27 cellular contexts compared by ENCODE assay signal in genomic region chr19:11024259-11024658, GRCh38.
A peak's percentile ranks its signal among the peaks of the same experiment; 100 is the strongest.
DNase-seq lines count a peak whose midpoint lies in the region; TF ChIP-seq lines count a peak whose summit lies in the region.
"Had no signal": no experiment of that assay in that cellular context is flagged by ENCODE, and none has a peak within 500 bp of the region (broad histone marks: within the 10 kb centered on the region; RNA-seq: fewer than 3 reads in every experiment).

No MANE protein-coding gene starts in this region.

- DNase-seq in endodermal cell = no peak
- DNase-seq in osteoblast (ENCODE audit: insufficient read length, low spot score, missing footprints) = peak; percentile 89
- no peak for DNase-seq in germinal center (ENCODE audit: low spot score)
- no peak for DNase-seq in activated CD4-positive, alpha-beta T cell treated with anti-CD3 and anti-CD28 coated beads, Interleukin-2, amount 50 U/mL, for 48 hours
- DNase-seq in NCI-H446 (lab: John Stamatoyannopoulos, UW) = no peak
- DNase-seq: activated CD4-positive, alpha-beta T cell treated with anti-CD3 and anti-CD28 coated beads, Interleukin-2, amount 50 U/mL, for 4 hours; activated naive CD4-positive, alpha-beta T cell treated with Interleukin-2 at 50 U/mL for 16 hours; Calu3; DMS79 treated with DMSO at 0.1 percent for 48 hours; immature natural killer cell; left cardiac atrium; mesenchymal stem cell; NCI-H1048; NCI-H1694; RPMI8226; sigmoid colon; stimulated activated CD4-positive, alpha-beta T cell treated with anti-CD3 and anti-CD28 coated beads, Interleukin-4, amount 100 ng/mL, for 24 hours had no signal

- H3K4me1 Mint-ChIP-seq in endodermal cell = no peaks in the 10 kb centered on the region
- H3K4me1 Mint-ChIP-seq: CD14-positive monocyte, IgD-negative memory B cell, immature natural killer cell had no signal

- peaks cover under 1% of the 10 kb centered on the region for H3K79me2 ChIP-seq in osteoblast (ENCODE audit: insufficient read depth, low read length)

- WGBS in endodermal cell (ENCODE audit: insufficient coverage in 1 of 2, insufficient read length in 1 of 2), 2 experiments = 93 to 96% methylated on average over 4 to 13 of the region's 13 CpGs

- H3K9me3 ChIP-seq in BLaER1 (no peaks in the 10 kb centered on the region), KOPT-K1 (ENCODE audit: insufficient read depth, low read length, poor library complexity, severe bottlenecking) (no peaks in the 10 kb centered on the region), endodermal cell (ENCODE audit: control insufficient read depth, low read length) (no peaks in the 10 kb centered on the region), osteoblast (ENCODE audit: low read depth, low read length) (no peaks in the 10 kb centered on the region)
- H3K9me3 ChIP-seq: neutrophil, sigmoid colon, tibial artery had no signal

- H3K27ac ChIP-seq in BLaER1 (peak overlapping the region; percentile 79), KOPT-K1 (ENCODE audit: low read depth, low read length, poor library complexity, severe bottlenecking) (peak overlapping the region; percentile 44), endodermal cell (ENCODE audit: low read depth, low read length) (no peak overlapping the region), osteoblast (ENCODE audit: low read depth, low read length) (no peak overlapping the region)
- H3K27ac ChIP-seq: neutrophil, sigmoid colon, SK-N-MC, tibial artery had no signal

- H3K4me3 ChIP-seq in BLaER1 (no peak overlapping the region), endodermal cell (ENCODE audit: low read length) (no peak overlapping the region), osteoblast (ENCODE audit: insufficient read depth, low read length) (no peak overlapping the region)
- H3K4me3 ChIP-seq: sigmoid colon, SK-N-MC, tibial artery had no signal

- peaks cover 94% of the 10 kb centered on the region for H4K20me1 ChIP-seq in BLaER1
- H4K20me1 ChIP-seq in osteoblast (ENCODE audit: insufficient read depth, low read length) = peaks cover 6% of the 10 kb centered on the region

- H3K9ac ChIP-seq in BLaER1 (no peak overlapping the region), endodermal cell (ENCODE audit: extremely low read depth, low read length, poor library complexity, severe bottlenecking) (no peak overlapping the region)

- no peaks in the 10 kb centered on the region for H3K27me3 ChIP-seq in BLaER1
- H3K27me3 ChIP-seq in endodermal cell (ENCODE audit: control insufficient read depth, insufficient read depth, low read length, poor library complexity, severe bottlenecking) = no peaks in the 10 kb centered on the region
- no peaks in the 10 kb centered on the region for H3K27me3 ChIP-seq in osteoblast (ENCODE audit: insufficient read depth, low read length)
- H3K27me3 ChIP-seq: neutrophil, sigmoid colon, tibial artery had no signal

- H3K4me2 ChIP-seq in BLaER1 = no peak overlapping the region
- no peak overlapping the region for H3K4me2 ChIP-seq in osteoblast (ENCODE audit: insufficient read depth, low read length)

- peaks cover 76% of the 10 kb centered on the region for H3K36me3 Mint-ChIP-seq in endodermal cell (ENCODE audit: low read depth)

- H3K9me3 Mint-ChIP-seq in endodermal cell = no peaks in the 10 kb centered on the region
- H3K9me3 Mint-ChIP-seq: activated T-helper 1 cell treated with anti-CD3 and anti-CD28 coated beads, Interleukin-12 subunit alpha, Interleukin-12 subunit beta, Interleukin-2, Interleukin-4 antibody, amounts not matched to agents 30 ng/mL and 10 ng/mL and 1 ng/mL, durations not matched to agents 14 hours and 24 hours and 36 hours; CD14-positive monocyte; IgD-negative memory B cell; immature natural killer cell; T-helper 1 cell treated with Interleukin-12 subunit alpha and Interleukin-12 subunit beta and Interleukin-4 antibody, amounts not matched to agents 30 μg/mL and 1 μg/mL, for 36 hours had no signal

- TF ChIP-seq CTCF in endodermal cell (conservative IDR thresholded peaks at IDR 0.05) (no peak), osteoblast (IDR thresholded peaks at IDR 0.05; ENCODE audit: extremely low read depth, low read depth, low read length) (no peak)

- H3K4me1 ChIP-seq in BLaER1 (peaks cover 79% of the 10 kb centered on the region), endodermal cell (ENCODE audit: control insufficient read depth, insufficient read depth, low read length) (no peaks in the 10 kb centered on the region), osteoblast (ENCODE audit: insufficient read depth, low read length) (peaks cover 25% of the 10 kb centered on the region)
- H3K4me1 ChIP-seq: sigmoid colon, tibial artery had no signal

- H2AFZ ChIP-seq in osteoblast (ENCODE audit: low read length) = no peak overlapping the region

- H3K27ac Mint-ChIP-seq in endodermal cell = peak overlapping the region; percentile 35
- H3K27ac Mint-ChIP-seq: activated T-helper 1 cell treated with anti-CD3 and anti-CD28 coated beads, Interleukin-12 subunit alpha, Interleukin-12 subunit beta, Interleukin-2, Interleukin-4 antibody, amounts not matched to agents 30 ng/mL and 10 ng/mL and 1 ng/mL, durations not matched to agents 14 hours and 24 hours and 36 hours; IgD-negative memory B cell; immature natural killer cell; T-helper 1 cell treated with Interleukin-12 subunit alpha and Interleukin-12 subunit beta and Interleukin-4 antibody, amounts not matched to agents 30 μg/mL and 1 μg/mL, for 36 hours had no signal

- no peak overlapping the region for H3K4me3 Mint-ChIP-seq in endodermal cell
- H3K4me3 Mint-ChIP-seq: activated T-helper 1 cell treated with anti-CD3 and anti-CD28 coated beads, Interleukin-12 subunit alpha, Interleukin-12 subunit beta, Interleukin-2, Interleukin-4 antibody, amounts not matched to agents 30 ng/mL and 10 ng/mL and 1 ng/mL, durations not matched to agents 14 hours and 24 hours and 36 hours; CD14-positive monocyte; IgD-negative memory B cell; immature natural killer cell; T-helper 1 cell treated with Interleukin-12 subunit alpha and Interleukin-12 subunit beta and Interleukin-4 antibody, amounts not matched to agents 30 μg/mL and 1 μg/mL, for 36 hours had no signal

- H3K27me3 Mint-ChIP-seq in endodermal cell (ENCODE audit: insufficient read depth) = no peaks in the 10 kb centered on the region
- H3K27me3 Mint-ChIP-seq: IgD-negative memory B cell, progenitor cell of endocrine pancreas had no signal

- peaks cover 100% of the 10 kb centered on the region for H3K36me3 ChIP-seq in BLaER1
- H3K36me3 ChIP-seq in KOPT-K1 (ENCODE audit: insufficient read depth, low read length) = peaks cover 99% of the 10 kb centered on the region
- H3K36me3 ChIP-seq in endodermal cell (ENCODE audit: control insufficient read depth, insufficient read depth, low read length) = peaks cover 92% of the 10 kb centered on the region
- peaks cover 90% of the 10 kb centered on the region for H3K36me3 ChIP-seq in osteoblast (ENCODE audit: insufficient read depth, low read length)

Comparison
In these comparisons a context has a peak if more than half of its experiments do, and no peak if none do; other contexts are left out.
1. H3K27ac ChIP-seq: peak in BLaER1 (single experiment) and KOPT-K1 (single experiment); none in endodermal cell (single experiment) and osteoblast (single experiment).